8 cellular contexts compared by ENCODE assay signal in the genomic region with DNA sequence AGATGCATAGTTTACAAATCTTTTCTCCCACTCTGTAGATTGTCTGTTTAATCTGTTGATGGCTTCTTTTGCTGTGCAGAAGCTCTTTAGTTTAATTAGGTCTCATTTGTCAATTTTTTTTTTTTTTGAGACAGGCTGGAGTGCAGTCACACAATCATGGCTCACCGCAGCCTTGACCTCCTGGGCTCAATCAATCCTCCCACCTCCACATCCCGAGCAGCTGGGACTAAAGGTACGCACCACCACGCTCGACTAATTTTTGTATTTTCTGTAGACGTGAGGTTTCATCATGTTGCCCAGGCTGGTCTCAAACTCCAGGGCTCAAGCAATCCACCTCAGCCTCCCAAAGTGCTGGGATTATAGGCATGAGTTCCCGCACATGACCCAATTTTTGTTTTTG.
"Had no signal": no experiment of that assay in that cellular context is flagged by ENCODE, and none has a peak within 500 bp of the region (broad histone marks: within the 10 kb centered on the region; RNA-seq: fewer than 3 reads in every experiment).

No MANE protein-coding gene starts in this region.

- ATAC-seq: GM12878 had no signal

- H3K4me3 ChIP-seq: GM12878 had no signal

- FAIRE-seq: G401.6, GM12878, GM12891, GM12892, GM18507, GM19239 had no signal

- DNase-seq: GDM1, GF-D8 had no signal
